In the genomic region with DNA sequence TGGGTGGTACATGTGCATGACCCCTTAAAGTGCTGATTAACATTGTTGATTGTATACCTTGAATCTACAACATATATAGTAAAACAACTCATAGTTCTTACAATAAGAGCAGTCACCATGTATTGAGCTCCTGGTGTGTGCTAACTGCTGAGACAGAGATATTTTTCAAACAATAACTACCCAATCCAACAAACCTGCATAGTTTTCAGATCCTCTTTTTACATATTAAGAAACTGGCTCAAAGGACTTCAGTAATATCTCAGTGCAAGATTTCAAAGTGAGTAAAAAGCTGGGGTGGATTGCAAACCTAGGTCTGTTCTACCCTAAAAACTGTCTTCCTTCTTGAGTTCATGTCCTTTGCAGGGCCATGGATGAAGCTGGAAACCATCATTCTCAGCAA, we compare ENCODE assay signal across 24 cellular contexts.
DNase-seq lines count a peak whose midpoint lies in the region; ATAC-seq and TF ChIP-seq lines count a peak whose summit lies in the region.
"Had no signal": no experiment of that assay in that cellular context is flagged by ENCODE, and none has a peak within 500 bp of the region (broad histone marks: within the 10 kb centered on the region; RNA-seq: fewer than 3 reads in every experiment).

No MANE protein-coding gene starts in this region.

- H3K4ac ChIP-seq in mesendoderm (ENCODE audit: low read depth, low read length): no peak overlapping the region

- no peak overlapping the region for H2AK5ac ChIP-seq in mesendoderm (ENCODE audit: low read length)

- no peak overlapping the region for H3K23ac ChIP-seq in mesendoderm (ENCODE audit: low read length)

- no peak overlapping the region for H3K18ac ChIP-seq in mesendoderm (ENCODE audit: low read length)

- peak; percentile 21 for DNase-seq in GM13976 (ENCODE audit: low spot score)
- DNase-seq in COR-L47 (lab: John Stamatoyannopoulos, UW): no peak
- DNase-seq in mesendoderm: no peak
- DNase-seq in effector CD8-positive, alpha-beta T cell (lab: John Stamatoyannopoulos, UW): no peak
- DNase-seq: ACHN; activated CD4-positive, alpha-beta T cell treated with anti-CD3 and anti-CD28 coated beads for 4 hours; activated gamma-delta T cell treated with Interleukin-2 at 50 U/mL for 16 hours; activated T-cell treated with anti-CD3 and anti-CD28 coated beads, Interleukin-2, amount 50 U/mL, for 24 hours; brain microvascular endothelial cell; DMS79 treated with DMSO at 0.1 percent for 48 hours; effector CD4-positive, alpha-beta T cell; head of caudate nucleus; NCI-H1694 treated with DMSO at 0.1 percent for 48 hours; NCI-H69; right cardiac atrium; stimulated activated CD4-positive, alpha-beta T cell treated with anti-CD3 and anti-CD28 coated beads, Interleukin-4, amount 100 ng/mL, for 4 hours; stimulated activated naive CD4-positive, alpha-beta T cell had no signal

- H4K5ac ChIP-seq in mesendoderm (ENCODE audit: low read length): no peak overlapping the region

- H4K8ac ChIP-seq in mesendoderm (ENCODE audit: low read depth, low read length): no peak overlapping the region

- H3K56ac ChIP-seq in mesendoderm (ENCODE audit: low read length): no peak overlapping the region

- no peaks in the 10 kb centered on the region for H3K27me3 ChIP-seq in mesendoderm (ENCODE audit: insufficient read depth, low read length, poor library complexity)
- H3K27me3 ChIP-seq: brain microvascular endothelial cell, neural progenitor cell had no signal

- H3K9ac ChIP-seq in mesendoderm (ENCODE audit: low read length): no peak overlapping the region
- H3K9ac ChIP-seq: KMS-11, neural progenitor cell had no signal

- H3K4me1 ChIP-seq in mesendoderm (ENCODE audit: control insufficient read depth, low read depth, low read length): no peaks in the 10 kb centered on the region
- H3K4me1 ChIP-seq: neural progenitor cell had no signal

- H3K79me2 ChIP-seq in mesendoderm (ENCODE audit: control insufficient read depth, insufficient read depth, low read length): no peaks in the 10 kb centered on the region

- H3K4me3 ChIP-seq in mesendoderm (ENCODE audit: low read length): no peak overlapping the region
- H3K4me3 ChIP-seq: GM23338, neural progenitor cell had no signal

- H2BK15ac ChIP-seq in mesendoderm (replicated peaks; ENCODE audit: low read depth): no peak overlapping the region

- ATAC-seq in GM18868 (IDR thresholded peaks at IDR 0.05; ENCODE audit: unreplicated experiment) (peak; percentile 77), HG02759 (IDR thresholded peaks at IDR 0.05; ENCODE audit: unreplicated experiment) (peak; percentile 55), HG03565 (IDR thresholded peaks at IDR 0.05; ENCODE audit: unreplicated experiment) (peak; percentile 45), HG03135 (IDR thresholded peaks at IDR 0.05; ENCODE audit: unreplicated experiment) (no peak)
- ATAC-seq: GM23338, right cardiac atrium had no signal

- no peaks in the 10 kb centered on the region for H3K79me1 ChIP-seq in mesendoderm (ENCODE audit: low read length)

- no peaks in the 10 kb centered on the region for H3K36me3 ChIP-seq in mesendoderm (ENCODE audit: control insufficient read depth, insufficient read depth, low read length)
- H3K36me3 ChIP-seq: brain microvascular endothelial cell, neural progenitor cell had no signal

- no peak overlapping the region for H2BK5ac ChIP-seq in mesendoderm (ENCODE audit: low read length)

- no peak overlapping the region for H3K27ac ChIP-seq in mesendoderm (ENCODE audit: low read depth, low read length)
- H3K27ac ChIP-seq: brain microvascular endothelial cell, KMS-11, neural progenitor cell had no signal

- in situ Hi-C loops in GM13976 (cut with MboI; ENCODE audit: low sequenced_read_pairs, unreplicated experiment): loop anchor here (25.0 kb wide), 1 partner anchor 356 kb away; no protein-coding TSS in a partner anchor

- H2BK120ac ChIP-seq in mesendoderm (ENCODE audit: low read depth, low read length): no peak overlapping the region

- H3K4me2 ChIP-seq in mesendoderm (ENCODE audit: low read length): no peak overlapping the region
- H3K4me2 ChIP-seq: GM23338, KMS-11, neural progenitor cell had no signal

- TF ChIP-seq CTCF in GM13976 (IDR thresholded peaks at IDR 0.05; ENCODE audit: borderline replicate concordance, control extremely low read depth, extremely low read depth, insufficient read depth, missing control alignments): no peak
